ENCODE assay signal across 12 cellular contexts in the genomic region with DNA sequence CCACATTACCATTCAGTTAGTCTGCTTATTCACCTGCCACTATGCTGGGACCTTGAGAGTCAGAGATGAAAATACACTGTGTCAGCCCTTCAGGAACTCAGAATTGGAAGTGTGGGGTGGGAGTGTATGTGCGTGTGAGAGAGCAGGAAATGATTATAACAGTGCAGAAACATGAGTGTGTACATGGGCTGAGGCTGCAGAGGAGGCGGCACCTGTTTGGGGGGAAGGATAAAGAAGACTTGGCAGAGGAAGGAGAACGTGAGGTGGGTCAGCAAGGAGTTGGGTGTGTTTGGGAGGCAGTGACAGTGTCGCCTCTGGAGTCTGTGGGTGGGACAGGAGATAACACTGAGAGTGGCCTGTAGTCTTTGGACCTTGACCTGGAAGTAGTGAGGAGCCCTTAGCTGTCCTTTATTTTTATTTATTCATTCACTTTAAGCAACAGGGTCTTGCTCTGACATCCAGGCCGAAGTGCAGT. TPM values are rescaled to one million over a fixed set of nuclear protein-coding genes. Genes with fewer than 3 reads are reported as not detected.
DNase-seq lines count a peak whose midpoint lies in the region; ATAC-seq, FAIRE-seq and TF ChIP-seq lines count a peak whose summit lies in the region.
"Had no signal": no experiment of that assay in that cellular context is flagged by ENCODE, and none has a peak within 500 bp of the region (broad histone marks: within the 10 kb centered on the region; RNA-seq: fewer than 3 reads in every experiment).

No MANE protein-coding gene starts in this region.

- peaks cover 0 to 3% of the 10 kb centered on the region in 2 experiments for H3K36me3 ChIP-seq in endothelial cell of umbilical vein (ENCODE audit: control insufficient read depth in 2 of 2, extremely low read depth in 1 of 2, insufficient read depth in 2 of 2, low read length in 2 of 2)
- H3K36me3 ChIP-seq: adrenal gland had no signal

- H3K36me3 Mint-ChIP-seq in activated B cell treated with CpG ODN at 0.5 μM for 24 hours (ENCODE audit: low read depth) = peaks cover 54% of the 10 kb centered on the region
- H3K36me3 Mint-ChIP-seq in stimulated activated effector memory CD8-positive, alpha-beta T cell treated with anti-CD3 and anti-CD28 coated beads, Interleukin-12 subunit alpha, Interleukin-12 subunit beta, amount 100 ng/mL, for 72 hours = peaks cover 58% of the 10 kb centered on the region

- peak; percentile 69 for FAIRE-seq in endothelial cell of umbilical vein (lab: Jason Lieb, UNC)

- no peak overlapping the region for H3K9ac ChIP-seq in endothelial cell of umbilical vein (replicated peaks; ENCODE audit: extremely low read depth, insufficient read depth, low read length)

- peak overlapping the region; percentile 24 for H3K27ac ChIP-seq in endothelial cell of umbilical vein (ENCODE audit: insufficient read depth, low read depth, low read length)

- H2AFZ ChIP-seq in endothelial cell of umbilical vein (ENCODE audit: low read depth, low read length) = no peak overlapping the region

- H3K4me3 ChIP-seq in endothelial cell of umbilical vein (replicated peaks in 1 of 3; ENCODE audit: insufficient read depth in 1 of 3, low read depth in 1 of 3, low read length in 3 of 3) = no peak overlapping the region
- H3K4me3 ChIP-seq: adrenal gland had no signal

- BruUV-seq in endothelial cell of umbilical vein (replicated peaks; lab: Mats Ljungman, UMichigan) = no TSS peak

- peaks cover 76% of the 10 kb centered on the region for H3K79me2 ChIP-seq in endothelial cell of umbilical vein (ENCODE audit: control insufficient read depth, insufficient read depth, low read length)

- H3K27ac Mint-ChIP-seq in activated B cell treated with CpG ODN at 0.5 μM for 24 hours = peak overlapping the region; percentile 37
- H3K27ac Mint-ChIP-seq in stimulated activated effector memory CD8-positive, alpha-beta T cell treated with anti-CD3 and anti-CD28 coated beads, Interleukin-12 subunit alpha, Interleukin-12 subunit beta, amount 100 ng/mL, for 72 hours = peak overlapping the region; percentile 60

- H3K9me1 ChIP-seq in endothelial cell of umbilical vein (replicated peaks; ENCODE audit: control insufficient read depth, extremely low read depth, insufficient read depth, low read length) = peaks cover 2% of the 10 kb centered on the region

- no peaks in the 10 kb centered on the region for H3K27me3 Mint-ChIP-seq in activated B cell treated with CpG ODN at 0.5 μM for 24 hours

- no peaks in the 10 kb centered on the region for H3K27me3 ChIP-seq in endothelial cell of umbilical vein (ENCODE audit: control insufficient read depth in 2 of 2, insufficient read depth in 2 of 2, low read length in 2 of 2)
- H3K27me3 ChIP-seq: adrenal gland had no signal

- dilution Hi-C loops in endothelial cell of umbilical vein (cut with MboI; ENCODE audit: extremely low pct_ligation_motif_present, low sequenced_read_pairs) = no loop called here

- intact Hi-C loops in activated B cell treated with CpG ODN at 0.5 μM for 24 hours (cut with micrococcal nuclease) (loop anchor here (5.0 kb wide), 3 partner anchors 43 to 1333 kb away; a partner anchor contains a TSS), endothelial cell of umbilical vein (cut with micrococcal nuclease) (no loop called here)

- no peak for TF ChIP-seq CTCF in activated B cell treated with CpG ODN at 0.5 μM for 24 hours (IDR thresholded peaks at IDR 0.05)
- no peak for TF ChIP-seq CTCF in endothelial cell of umbilical vein (IDR thresholded peaks at IDR 0.05; ENCODE audit: extremely low read depth in 1 of 2, insufficient read depth in 1 of 2, low read depth in 1 of 2, low read length in 2 of 2)

- CTCF ChIA-PET in activated B cell treated with CpG ODN at 0.5 μM for 24 hours (lab: Charles Lee) (no interaction called here), endothelial cell of umbilical vein (lab: Charles Lee) (interaction anchor here (0.6 to 4.0 kb wide), 7 partner anchors 18 to 370 kb away, joined by 3 to 14 read pairs (median 4); a partner anchor contains a TSS)

- POLR2A ChIA-PET in activated B cell treated with CpG ODN at 0.5 μM for 24 hours (lab: Charles Lee) = interaction anchor here (0.6 kb wide), 2 partner anchors 60 to 124 kb away, joined by 3 to 5 read pairs; no protein-coding TSS in a partner anchor
- POLR2A ChIA-PET in endothelial cell of umbilical vein (lab: Charles Lee) = no interaction called here

- no peaks in the 10 kb centered on the region for H3K9me3 ChIP-seq in endothelial cell of umbilical vein (replicated peaks; ENCODE audit: control insufficient read depth, insufficient read depth, low read length)
- H3K9me3 ChIP-seq: adrenal gland had no signal

- peaks cover 76% of the 10 kb centered on the region for H3K4me1 Mint-ChIP-seq in activated B cell treated with CpG ODN at 0.5 μM for 24 hours
- H3K4me1 Mint-ChIP-seq in stimulated activated effector memory CD8-positive, alpha-beta T cell treated with anti-CD3 and anti-CD28 coated beads, Interleukin-12 subunit alpha, Interleukin-12 subunit beta, amount 100 ng/mL, for 72 hours = peaks cover 69% of the 10 kb centered on the region

- H4K20me1 ChIP-seq in endothelial cell of umbilical vein (replicated peaks; ENCODE audit: control insufficient read depth, extremely low read depth, insufficient read depth, low read length) = peaks cover 21% of the 10 kb centered on the region

- no peaks in the 10 kb centered on the region for H3K9me3 Mint-ChIP-seq in activated B cell treated with CpG ODN at 0.5 μM for 24 hours
- no peaks in the 10 kb centered on the region for H3K9me3 Mint-ChIP-seq in stimulated activated effector memory CD8-positive, alpha-beta T cell treated with anti-CD3 and anti-CD28 coated beads, Interleukin-12 subunit alpha, Interleukin-12 subunit beta, amount 100 ng/mL, for 72 hours

- H3K4me2 ChIP-seq in endothelial cell of umbilical vein (ENCODE audit: insufficient read depth, low read length) = peak overlapping the region; percentile 26

- TF ChIP-seq POLR2A in endothelial cell of umbilical vein (IDR thresholded peaks at IDR 0.05; ENCODE audit: low read depth, low read length) = no peak

- ATAC-seq in activated B cell treated with CpG ODN at 0.5 μM for 24 hours (ENCODE audit: low read depth) = no peak
- ATAC-seq in stimulated activated effector memory CD8-positive, alpha-beta T cell treated with anti-CD3 and anti-CD28 coated beads, Interleukin-12 subunit alpha, Interleukin-12 subunit beta, amount 100 ng/mL, for 72 hours = peak; percentile 43
- ATAC-seq in GM21723 (IDR thresholded peaks at IDR 0.05; ENCODE audit: unreplicated experiment) = no peak

- peaks cover 23% of the 10 kb centered on the region for H3K4me1 ChIP-seq in endothelial cell of umbilical vein (ENCODE audit: control insufficient read depth, extremely low read depth, insufficient read depth, low read length)

- H3K4me3 Mint-ChIP-seq in activated B cell treated with CpG ODN at 0.5 μM for 24 hours = peak overlapping the region; percentile 98
- H3K4me3 Mint-ChIP-seq in stimulated activated effector memory CD8-positive, alpha-beta T cell treated with anti-CD3 and anti-CD28 coated beads, Interleukin-12 subunit alpha, Interleukin-12 subunit beta, amount 100 ng/mL, for 72 hours = peak overlapping the region; percentile 100

- DNase-seq in activated T-cell treated with anti-CD3 and anti-CD28 coated beads for 48 hours (ENCODE audit: low read depth) (peak; percentile 3), activated B cell treated with CpG ODN at 0.5 μM for 24 hours (no peak), endothelial cell of umbilical vein (ENCODE audit: low read depth, low spot score) (peak; percentile 66), SKM-1 (lab: John Stamatoyannopoulos, UW; ENCODE audit: unreplicated experiment) (no peak), medulla oblongata (ENCODE audit: extremely low spot score) (no peak)
- DNase-seq in activated T-cell treated with anti-CD3 and anti-CD28 coated beads, Interleukin-2, amount 50 U/mL, for 1 hour = no peak
- no peak for DNase-seq in stimulated activated effector memory CD8-positive, alpha-beta T cell treated with anti-CD3 and anti-CD28 coated beads, Interleukin-12 subunit alpha, Interleukin-12 subunit beta, amount 100 ng/mL, for 72 hours (ENCODE audit: low spot score in 2 of 2)
- DNase-seq: adrenal gland, H7, NCI-H510A treated with DMSO at 0.1 percent for 48 hours, T-helper 9 cell had no signal

TF ChIP-seq in endothelial cell of umbilical vein, 7 proteins besides CTCF, POLR2A, EP300 and RAD21:
- TF ChIP-seq POLR2AphosphoS5 (IDR thresholded peaks at IDR 0.05; ENCODE audit: insufficient read depth, low read depth, low read length) (no peak), EZH2 (IDR thresholded peaks at IDR 0.05; ENCODE audit: borderline replicate concordance, low read depth, low read length, severe bottlenecking) (no peak), FOS (IDR thresholded peaks at IDR 0.05; ENCODE audit: borderline replicate concordance, insufficient read depth, low read length) (no peak)

RNA-seq across cellular contexts. Expression of a gene that starts 3.1 kb away (rescaled TPM):
- total RNA-seq in activated B cell treated with CpG ODN at 0.5 μM for 24 hours = 116 and 121 TPM in 2 replicates
- total RNA-seq in endothelial cell of umbilical vein = 105 and 112 TPM in 2 replicates
- 54.5 and 64.7 TPM in 2 replicates for polyA plus RNA-seq in endothelial cell of umbilical vein
- polyA plus RNA-seq in endothelial cell of umbilical vein (2011; cell fraction: cytosol; rRNA removed) = 101 and 112 TPM in 2 replicates
- polyA plus RNA-seq in endothelial cell of umbilical vein (2011; cell fraction: nucleus; rRNA removed) = 35.3 and 45.4 TPM in 2 replicates
- 133 and 157 TPM in 2 replicates for polyA plus RNA-seq in endothelial cell of umbilical vein (2012)
- 22.3 and 26.0 TPM in 2 replicates for polyA minus RNA-seq in endothelial cell of umbilical vein
- polyA minus RNA-seq in endothelial cell of umbilical vein (2011; cell fraction: cytosol; rRNA and poly(A)+ RNA removed) = 35.3 TPM
- 10.4 and 11.2 TPM in 2 replicates for polyA minus RNA-seq in endothelial cell of umbilical vein (2011; cell fraction: nucleus; rRNA and poly(A)+ RNA removed)

Comparison
In these comparisons a context has a peak if more than half of its experiments do, and no peak if none do; other contexts are left out.
1. DNase-seq: peak in activated T-cell treated with anti-CD3 and anti-CD28 coated beads for 48 hours (single experiment) and endothelial cell of umbilical vein (single experiment); none in activated T-cell treated with anti-CD3 and anti-CD28 coated beads, Interleukin-2, amount 50 U/mL, for 1 hour (single experiment), activated B cell treated with CpG ODN at 0.5 μM for 24 hours (single experiment), stimulated activated effector memory CD8-positive, alpha-beta T cell treated with anti-CD3 and anti-CD28 coated beads, Interleukin-12 subunit alpha, Interleukin-12 subunit beta, amount 100 ng/mL, for 72 hours (0 of 2), SKM-1 (single experiment) and medulla oblongata (single experiment).